25 cellular contexts compared by ENCODE assay signal in genomic region chr1:157112186-157112867, GRCh38. TPM values are rescaled to one million over a fixed set of nuclear protein-coding genes. Genes with fewer than 3 reads are reported as not detected.
A peak's percentile ranks its signal among the peaks of the same experiment; 100 is the strongest.
DNase-seq lines count a peak whose midpoint lies in the region; ATAC-seq and TF ChIP-seq lines count a peak whose summit lies in the region.
"Had no signal": no experiment of that assay in that cellular context is flagged by ENCODE, and none has a peak within 500 bp of the region (broad histone marks: within the 10 kb centered on the region; RNA-seq: fewer than 3 reads in every experiment).

No MANE protein-coding gene starts in this region.

- peaks cover 6% of the 10 kb centered on the region for H3K4me1 Mint-ChIP-seq in activated CD8-positive, alpha-beta T cell treated with anti-CD3 and anti-CD28 coated beads, Interleukin-2, amount 10 ng/mL, durations not matched to agents 7 days and 5 days (ENCODE audit: low read depth)
- no peaks in the 10 kb centered on the region for H3K4me1 Mint-ChIP-seq in activated CD8-positive, alpha-beta T cell treated with anti-CD3 and anti-CD28 coated beads for 36 hours (ENCODE audit: low read depth)
- H3K4me1 Mint-ChIP-seq in progenitor cell of endocrine pancreas (ENCODE audit: low read depth): peaks cover 62% of the 10 kb centered on the region
- peaks cover 5% of the 10 kb centered on the region for H3K4me1 Mint-ChIP-seq in T-helper 2 cell treated with Interferon-gamma antibody and Interleukin-4, amounts not matched to agents 5 μg/mL and 100 μg/mL, for 36 hours (ENCODE audit: low read depth)

- CTCF ChIA-PET in activated CD8-positive, alpha-beta T cell treated with anti-CD3 and anti-CD28 coated beads, Interleukin-2, amount 10 ng/mL, durations not matched to agents 7 days and 5 days (lab: Charles Lee): no interaction called here
- CTCF ChIA-PET in activated CD8-positive, alpha-beta T cell treated with anti-CD3 and anti-CD28 coated beads for 36 hours (lab: Charles Lee): interaction anchor here (1.4 kb wide), 1 partner anchor 22 kb away, joined by 4 read pairs; no protein-coding TSS in a partner anchor

- no peak overlapping the region for H3K4me3 Mint-ChIP-seq in activated CD8-positive, alpha-beta T cell treated with anti-CD3 and anti-CD28 coated beads, Interleukin-2, amount 10 ng/mL, durations not matched to agents 7 days and 5 days
- H3K4me3 Mint-ChIP-seq in activated CD8-positive, alpha-beta T cell treated with anti-CD3 and anti-CD28 coated beads for 36 hours: no peak overlapping the region
- peak overlapping the region; percentile 30 for H3K4me3 Mint-ChIP-seq in progenitor cell of endocrine pancreas (ENCODE audit: low read depth)
- H3K4me3 Mint-ChIP-seq in T-helper 2 cell treated with Interferon-gamma antibody and Interleukin-4, amounts not matched to agents 5 μg/mL and 100 μg/mL, for 36 hours: no peak overlapping the region
- H3K4me3 Mint-ChIP-seq: T-helper 1 cell treated with Interleukin-12 subunit alpha and Interleukin-12 subunit beta and Interleukin-4 antibody, amounts not matched to agents 30 μg/mL and 1 μg/mL, for 36 hours had no signal

- intact Hi-C loops in activated CD8-positive, alpha-beta T cell treated with anti-CD3 and anti-CD28 coated beads for 36 hours (cut with micrococcal nuclease): no loop called here
- intact Hi-C loops in head of caudate nucleus (cut with DNase I): no loop called here
- intact Hi-C loops in left colon (cut with DNase I, micrococcal nuclease): no loop called here

- no peak for DNase-seq in activated CD8-positive, alpha-beta T cell treated with anti-CD3 and anti-CD28 coated beads, Interleukin-2, amount 10 ng/mL, durations not matched to agents 7 days and 5 days
- DNase-seq in activated CD8-positive, alpha-beta T cell treated with anti-CD3 and anti-CD28 coated beads for 36 hours: no peak
- no peak for DNase-seq in NT2/D1 (ENCODE audit: low read depth, low spot score)
- peak in 30 of 42 donors; percentile 12 to 80 (median 42) for DNase-seq in head of caudate nucleus
- DNase-seq in progenitor cell of endocrine pancreas (ENCODE audit: low spot score, unreplicated experiment): no peak
- DNase-seq in left colon: no peak
- DNase-seq in T-helper 2 cell treated with Interferon-gamma antibody and Interleukin-4, amounts not matched to agents 5 μg/mL and 100 μg/mL, for 36 hours (ENCODE audit: low spot score): no peak
- no peak for DNase-seq in coronary artery (ENCODE audit: low spot score)
- DNase-seq: activated CD4-positive, alpha-beta T cell treated with anti-CD3 and anti-CD28 coated beads, Interleukin-2, amount 50 U/mL, for 4 hours; activated T-cell treated with anti-CD3 and anti-CD28 coated beads for 4 hours; DND-41; IMR-90; NCI-H1105 treated with DMSO at 0.1 percent for 48 hours; NCI-H510A; occipital lobe; stimulated activated CD4-positive, alpha-beta T cell treated with anti-CD3 and anti-CD28 coated beads, Interleukin-4, amount 100 ng/mL, for 24 hours; stimulated activated naive CD8-positive, alpha-beta T cell treated with anti-CD3 and anti-CD28 coated beads, Interleukin-15, Interleukin-2, amounts not matched to agents 100 U/mL and 50 U/mL, for 24 hours had no signal

- peaks cover 2% of the 10 kb centered on the region for H3K27me3 ChIP-seq in NT2/D1 (ENCODE audit: insufficient read depth, insufficient read length)

- no peak for ATAC-seq in activated CD8-positive, alpha-beta T cell treated with anti-CD3 and anti-CD28 coated beads, Interleukin-2, amount 10 ng/mL, durations not matched to agents 7 days and 5 days
- no peak for ATAC-seq in activated CD8-positive, alpha-beta T cell treated with anti-CD3 and anti-CD28 coated beads for 36 hours
- ATAC-seq in left colon: no peak
- ATAC-seq: stimulated activated naive CD8-positive, alpha-beta T cell treated with anti-CD3 and anti-CD28 coated beads, Interleukin-15, Interleukin-2, amounts not matched to agents 100 U/mL and 50 U/mL, for 24 hours had no signal

- H3K4me3 ChIP-seq in NT2/D1 (ENCODE audit: insufficient read length, low read depth): no peak overlapping the region
- H3K4me3 ChIP-seq in coronary artery: no peak overlapping the region
- H3K4me3 ChIP-seq: dorsolateral prefrontal cortex, hepatocyte, spleen, tibial artery had no signal

- H3K27ac ChIP-seq in coronary artery: no peak overlapping the region
- H3K27ac ChIP-seq: 22Rv1, dorsolateral prefrontal cortex, hepatocyte, spleen, tibial artery, WERI-Rb-1 had no signal

- peaks cover 44% of the 10 kb centered on the region for H3K4me1 ChIP-seq in NT2/D1 (ENCODE audit: insufficient read depth, insufficient read length)

- peak overlapping the region; percentile 1 for H3K27ac Mint-ChIP-seq in activated CD8-positive, alpha-beta T cell treated with anti-CD3 and anti-CD28 coated beads, Interleukin-2, amount 10 ng/mL, durations not matched to agents 7 days and 5 days
- no peak overlapping the region for H3K27ac Mint-ChIP-seq in activated CD8-positive, alpha-beta T cell treated with anti-CD3 and anti-CD28 coated beads for 36 hours
- peak overlapping the region; percentile 12 for H3K27ac Mint-ChIP-seq in progenitor cell of endocrine pancreas
- H3K27ac Mint-ChIP-seq in T-helper 2 cell treated with Interferon-gamma antibody and Interleukin-4, amounts not matched to agents 5 μg/mL and 100 μg/mL, for 36 hours: no peak overlapping the region
- H3K27ac Mint-ChIP-seq: T-helper 1 cell treated with Interleukin-12 subunit alpha and Interleukin-12 subunit beta and Interleukin-4 antibody, amounts not matched to agents 30 μg/mL and 1 μg/mL, for 36 hours had no signal

- POLR2A ChIA-PET in activated CD8-positive, alpha-beta T cell treated with anti-CD3 and anti-CD28 coated beads, Interleukin-2, amount 10 ng/mL, durations not matched to agents 7 days and 5 days (lab: Charles Lee): no interaction called here
- POLR2A ChIA-PET in activated CD8-positive, alpha-beta T cell treated with anti-CD3 and anti-CD28 coated beads for 36 hours (lab: Charles Lee): no interaction called here

- H3K9me3 Mint-ChIP-seq in activated CD8-positive, alpha-beta T cell treated with anti-CD3 and anti-CD28 coated beads, Interleukin-2, amount 10 ng/mL, durations not matched to agents 7 days and 5 days (ENCODE audit: insufficient read depth): no peaks in the 10 kb centered on the region
- H3K9me3 Mint-ChIP-seq in activated CD8-positive, alpha-beta T cell treated with anti-CD3 and anti-CD28 coated beads for 36 hours: no peaks in the 10 kb centered on the region
- H3K9me3 Mint-ChIP-seq in progenitor cell of endocrine pancreas (ENCODE audit: low read depth): no peaks in the 10 kb centered on the region
- no peaks in the 10 kb centered on the region for H3K9me3 Mint-ChIP-seq in T-helper 2 cell treated with Interferon-gamma antibody and Interleukin-4, amounts not matched to agents 5 μg/mL and 100 μg/mL, for 36 hours
- H3K9me3 Mint-ChIP-seq: T-helper 1 cell treated with Interleukin-12 subunit alpha and Interleukin-12 subunit beta and Interleukin-4 antibody, amounts not matched to agents 30 μg/mL and 1 μg/mL, for 36 hours had no signal

- H3K36me3 ChIP-seq in NT2/D1 (ENCODE audit: insufficient read depth, insufficient read length, low read length): no peaks in the 10 kb centered on the region
- H3K36me3 ChIP-seq: spleen, tibial artery, WERI-Rb-1 had no signal

- H3K9ac ChIP-seq in NT2/D1 (ENCODE audit: insufficient read length, low read depth): peak overlapping the region; percentile 17

- H3K36me3 Mint-ChIP-seq in activated CD8-positive, alpha-beta T cell treated with anti-CD3 and anti-CD28 coated beads, Interleukin-2, amount 10 ng/mL, durations not matched to agents 7 days and 5 days (ENCODE audit: low read depth): no peaks in the 10 kb centered on the region
- H3K36me3 Mint-ChIP-seq in activated CD8-positive, alpha-beta T cell treated with anti-CD3 and anti-CD28 coated beads for 36 hours (ENCODE audit: low read depth): no peaks in the 10 kb centered on the region
- H3K36me3 Mint-ChIP-seq in progenitor cell of endocrine pancreas (ENCODE audit: insufficient read depth): no peaks in the 10 kb centered on the region
- H3K36me3 Mint-ChIP-seq in T-helper 2 cell treated with Interferon-gamma antibody and Interleukin-4, amounts not matched to agents 5 μg/mL and 100 μg/mL, for 36 hours (ENCODE audit: low read depth): no peaks in the 10 kb centered on the region

- TF ChIP-seq CTCF in activated CD8-positive, alpha-beta T cell treated with anti-CD3 and anti-CD28 coated beads for 36 hours (IDR thresholded peaks at IDR 0.05): no peak
- TF ChIP-seq CTCF in progenitor cell of endocrine pancreas (IDR thresholded peaks at IDR 0.05; ENCODE audit: unreplicated experiment) (no peak), coronary artery (IDR thresholded peaks at IDR 0.05) (no peak)

- no peaks in the 10 kb centered on the region for H3K9me3 ChIP-seq in NT2/D1 (ENCODE audit: insufficient read depth, low read length)
- H3K9me3 ChIP-seq: spleen, tibial artery had no signal

- peaks cover 42% of the 10 kb centered on the region for H3K27me3 Mint-ChIP-seq in activated CD8-positive, alpha-beta T cell treated with anti-CD3 and anti-CD28 coated beads, Interleukin-2, amount 10 ng/mL, durations not matched to agents 7 days and 5 days (ENCODE audit: low read depth)
- peaks cover 12% of the 10 kb centered on the region for H3K27me3 Mint-ChIP-seq in activated CD8-positive, alpha-beta T cell treated with anti-CD3 and anti-CD28 coated beads for 36 hours
- peaks cover 43% of the 10 kb centered on the region for H3K27me3 Mint-ChIP-seq in progenitor cell of endocrine pancreas
- peaks cover 25% of the 10 kb centered on the region for H3K27me3 Mint-ChIP-seq in T-helper 2 cell treated with Interferon-gamma antibody and Interleukin-4, amounts not matched to agents 5 μg/mL and 100 μg/mL, for 36 hours (ENCODE audit: low read depth)

RNA-seq across cellular contexts. Expression of gene ETV3L, which starts 12.7 kb away (rescaled TPM):
- total RNA-seq in activated CD8-positive, alpha-beta T cell treated with anti-CD3 and anti-CD28 coated beads, Interleukin-2, amount 10 ng/mL, durations not matched to agents 7 days and 5 days: not detected
- not detected for total RNA-seq in activated CD8-positive, alpha-beta T cell treated with anti-CD3 and anti-CD28 coated beads for 36 hours
- total RNA-seq in progenitor cell of endocrine pancreas (0.67 and 0.72 TPM in 2 replicates), left colon (not detected)
- total RNA-seq: hepatocyte, IMR-90, lower leg skin, occipital lobe, spleen had no signal

RNA-seq across cellular contexts. Expression of gene ETV3, which starts 25.9 kb away (rescaled TPM):
- 10 to 100 TPM; 38.2 to 40.2 TPM for total RNA-seq in activated CD8-positive, alpha-beta T cell treated with anti-CD3 and anti-CD28 coated beads, Interleukin-2, amount 10 ng/mL, durations not matched to agents 7 days and 5 days
- total RNA-seq in activated CD8-positive, alpha-beta T cell treated with anti-CD3 and anti-CD28 coated beads for 36 hours: 10 to 100 TPM; 47.7 to 47.9 TPM
- total RNA-seq in progenitor cell of endocrine pancreas (31.8 and 32.5 TPM in 2 replicates), left colon (10 to 100 TPM; 27.9 to 32.5 TPM)

Comparison
In these comparisons a context has a peak if more than half of its experiments do, and no peak if none do; other contexts are left out.
1. H3K27ac Mint-ChIP-seq: peak in activated CD8-positive, alpha-beta T cell treated with anti-CD3 and anti-CD28 coated beads, Interleukin-2, amount 10 ng/mL, durations not matched to agents 7 days and 5 days (single experiment) and progenitor cell of endocrine pancreas (single experiment); none in activated CD8-positive, alpha-beta T cell treated with anti-CD3 and anti-CD28 coated beads for 36 hours (single experiment) and T-helper 2 cell treated with Interferon-gamma antibody and Interleukin-4, amounts not matched to agents 5 μg/mL and 100 μg/mL, for 36 hours (single experiment).
2. DNase-seq: peak in head of caudate nucleus (30 of 42); none in activated CD8-positive, alpha-beta T cell treated with anti-CD3 and anti-CD28 coated beads, Interleukin-2, amount 10 ng/mL, durations not matched to agents 7 days and 5 days (single experiment), activated CD8-positive, alpha-beta T cell treated with anti-CD3 and anti-CD28 coated beads for 36 hours (single experiment), NT2/D1 (single experiment), progenitor cell of endocrine pancreas (single experiment), left colon (0 of 2), T-helper 2 cell treated with Interferon-gamma antibody and Interleukin-4, amounts not matched to agents 5 μg/mL and 100 μg/mL, for 36 hours (single experiment) and coronary artery (single experiment).